In genomic region chr7:102806613-102807012, GRCh38 we compare ENCODE assay signal across 27 cellular contexts.
"Had no signal": no experiment of that assay in that cellular context is flagged by ENCODE, and none has a peak within 500 bp of the region (broad histone marks: within the 10 kb centered on the region; RNA-seq: fewer than 3 reads in every experiment).

No MANE protein-coding gene starts in this region.

- H3K36me3 Mint-ChIP-seq: natural killer cell had no signal

- H3K4me3 Mint-ChIP-seq: mesothelial cell of epicardium; naive B cell; natural killer cell; neural crest cell; stimulated activated naive B cell treated with anti-CD40 and anti-IgM and Interleukin-4, amounts not matched to agents 10 μg/mL and 1 μg/mL and 100 μg/mL, for 72 hours had no signal

- H3K27me3 Mint-ChIP-seq: naive B cell; stimulated activated naive B cell treated with anti-CD40 and anti-IgM and Interleukin-4, amounts not matched to agents 10 μg/mL and 1 μg/mL and 100 μg/mL, for 72 hours had no signal

- DNase-seq: hippocampal formation; kidney glomerular epithelial cell; left colon; left lung; mesendoderm; naive B cell; natural killer cell; nucleus accumbens; pancreas; posterior cingulate gyrus; retina; right cardiac atrium; stimulated activated CD4-positive, alpha-beta T cell treated with anti-CD3 and anti-CD28 coated beads, Interleukin-12 subunit alpha, Interleukin-12 subunit beta, amount 100 ng/mL, for 4 hours; stimulated activated CD4-positive, alpha-beta T cell treated with anti-CD3 and anti-CD28 coated beads, Interleukin-15, amount 100 ng/mL, for 24 hours; stimulated activated CD4-positive, alpha-beta T cell treated with anti-CD3 and anti-CD28 coated beads, Interleukin-2, amount 100 ng/mL, for 24 hours; stimulated activated CD4-positive, alpha-beta T cell treated with anti-CD3 and anti-CD28 coated beads, Interleukin-4, amount 100 ng/mL, for 1 hour; stimulated activated naive B cell treated with anti-CD40 and anti-IgM and Interleukin-4, amounts not matched to agents 10 μg/mL and 1 μg/mL and 100 μg/mL, for 72 hours; stimulated activated naive CD8-positive, alpha-beta T cell treated with anti-CD3 and anti-CD28 coated beads, Interleukin-15, Interleukin-2, amounts not matched to agents 100 U/mL and 50 U/mL, for 24 hours; stomach; thyroid gland; transverse colon; upper lobe of left lung had no signal

- ATAC-seq: left colon; left lung; natural killer cell; pancreas; right cardiac atrium; sciatic nerve; stimulated activated naive B cell treated with anti-CD40 and anti-IgM and Interleukin-4, amounts not matched to agents 10 μg/mL and 1 μg/mL and 100 μg/mL, for 72 hours; stimulated activated naive CD8-positive, alpha-beta T cell treated with anti-CD3 and anti-CD28 coated beads, Interleukin-15, Interleukin-2, amounts not matched to agents 100 U/mL and 50 U/mL, for 24 hours had no signal

- H3K4me1 Mint-ChIP-seq: natural killer cell, neural crest cell had no signal

- H3K9me3 ChIP-seq: left lung, pancreas, prostate gland, stomach, thyroid gland, transverse colon, upper lobe of left lung, vagina had no signal

- H3K27ac Mint-ChIP-seq: mesothelial cell of epicardium; natural killer cell; stimulated activated naive B cell treated with anti-CD40 and anti-IgM and Interleukin-4, amounts not matched to agents 10 μg/mL and 1 μg/mL and 100 μg/mL, for 72 hours had no signal
